In the genomic region with DNA sequence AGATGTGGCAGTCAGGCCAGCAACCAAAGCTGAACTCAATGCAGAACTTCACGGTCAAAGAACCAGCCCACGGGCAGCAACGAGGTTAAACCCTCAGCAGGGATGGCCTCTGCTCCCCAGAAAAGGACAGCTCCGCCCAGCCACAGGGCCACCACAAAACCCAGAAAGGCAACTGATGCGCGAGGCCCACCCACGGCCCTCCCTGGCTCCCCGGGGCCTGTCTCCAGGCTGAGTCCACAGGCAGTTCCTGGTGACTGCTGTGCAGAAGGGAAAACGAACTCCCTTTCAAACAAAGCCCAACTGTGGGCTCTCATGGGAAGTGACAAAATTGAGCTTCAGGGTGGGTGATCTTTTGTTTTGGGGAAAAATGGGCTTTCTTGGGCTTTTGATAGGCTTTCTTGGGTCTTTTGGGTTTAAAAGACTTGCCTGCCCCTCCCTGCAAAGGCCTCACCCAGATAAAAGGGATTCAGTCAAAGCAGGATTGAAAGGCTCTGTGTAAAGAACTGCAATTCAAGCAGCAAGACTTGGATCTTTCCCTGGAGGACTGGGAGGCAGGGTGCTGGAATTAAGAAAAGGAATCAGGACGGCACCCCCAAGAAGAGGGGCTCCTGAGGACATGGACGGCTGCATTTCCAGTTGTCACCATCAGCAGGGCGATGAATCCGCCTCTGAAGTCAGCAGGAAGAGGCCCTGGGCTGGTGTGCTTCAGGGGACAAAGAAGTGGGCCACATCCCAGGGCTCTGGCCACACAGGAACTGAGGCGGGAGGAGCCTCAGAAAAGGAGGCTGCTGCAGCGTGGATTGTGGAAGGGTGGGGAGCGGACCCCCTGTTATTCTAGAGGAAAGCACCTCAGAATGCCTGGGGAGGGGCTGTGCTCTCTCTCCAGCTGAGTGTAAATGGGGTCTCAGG, we compare ENCODE assay signal across 13 cellular contexts.
DNase-seq lines count a peak whose midpoint lies in the region; ATAC-seq lines count a peak whose summit lies in the region.
"Had no signal": no experiment of that assay in that cellular context is flagged by ENCODE, and none has a peak within 500 bp of the region (broad histone marks: within the 10 kb centered on the region; RNA-seq: fewer than 3 reads in every experiment).

No MANE protein-coding gene starts in this region.

- peaks cover 23% of the 10 kb centered on the region for H3K4me1 ChIP-seq in CD4-positive, CD25-positive, alpha-beta regulatory T cell (ENCODE audit: control insufficient read depth, insufficient read depth, low read length, poor library complexity, severe bottlenecking)
- H3K4me1 ChIP-seq in HUES48 (ENCODE audit: control insufficient read depth, insufficient read depth, low read length), result peaks cover 7% of the 10 kb centered on the region; the same call in 1 of the 2 replicates
- H3K4me1 ChIP-seq: upper lobe of right lung had no signal

- H3K9me3 Mint-ChIP-seq in CD4-positive, CD25-positive, alpha-beta regulatory T cell, result peaks cover 0 to 8% (median 2%) of the 10 kb centered on the region in 7 donors
- no peaks in the 10 kb centered on the region for H3K9me3 Mint-ChIP-seq in activated naive CD4-positive, alpha-beta T cell treated with anti-CD3 and anti-CD28 coated beads, Interleukin-2, amount 50 U/mL, for 24 hours
- H3K9me3 Mint-ChIP-seq in natural killer cell treated with Interleukin-12 subunit alpha and Interleukin-12 subunit beta and Interleukin-15 and Interleukin-18, amount 100 ng/mL, for 72 hours, result peaks cover 3% of the 10 kb centered on the region

- DNase-seq in CD4-positive, CD25-positive, alpha-beta regulatory T cell, result peak in 1 of 3 donors; percentile 23
- peak; percentile 40 for DNase-seq in natural killer cell treated with Interleukin-12 subunit alpha and Interleukin-12 subunit beta and Interleukin-15 and Interleukin-18, amount 100 ng/mL, for 72 hours (ENCODE audit: low spot score)
- DNase-seq in anterior cingulate cortex (lab: John Stamatoyannopoulos, UW), result no peak
- DNase-seq: activated gamma-delta T cell, caudate nucleus, NCI-H1092, upper lobe of right lung, WERI-Rb-1 had no signal

- H3K4me3 ChIP-seq in CD4-positive, CD25-positive, alpha-beta regulatory T cell (ENCODE audit: low read depth, low read length), result peak overlapping the region; percentile 37
- no peak overlapping the region for H3K4me3 ChIP-seq in HUES48 (ENCODE audit: low read depth, low read length)
- H3K4me3 ChIP-seq: SK-N-MC, upper lobe of right lung had no signal

- no peaks in the 10 kb centered on the region for H3K36me3 ChIP-seq in CD4-positive, CD25-positive, alpha-beta regulatory T cell (ENCODE audit: control insufficient read depth, insufficient read depth, low read length)
- no peaks in the 10 kb centered on the region for H3K36me3 ChIP-seq in HUES48 (ENCODE audit: control insufficient read depth, insufficient read depth, low read length)
- H3K36me3 ChIP-seq: upper lobe of right lung, WERI-Rb-1 had no signal

- H3K4me1 Mint-ChIP-seq in CD4-positive, CD25-positive, alpha-beta regulatory T cell, result peaks cover 10 to 75% (median 33%) of the 10 kb centered on the region in 4 donors
- peaks cover 57% of the 10 kb centered on the region for H3K4me1 Mint-ChIP-seq in activated naive CD4-positive, alpha-beta T cell treated with anti-CD3 and anti-CD28 coated beads, Interleukin-2, amount 50 U/mL, for 24 hours
- H3K4me1 Mint-ChIP-seq in natural killer cell treated with Interleukin-12 subunit alpha and Interleukin-12 subunit beta and Interleukin-15 and Interleukin-18, amount 100 ng/mL, for 72 hours (ENCODE audit: low read depth in 2 of 2), result peaks cover 32 to 37% of the 10 kb centered on the region in 2 donors

- no peaks in the 10 kb centered on the region for H3K27me3 Mint-ChIP-seq in CD4-positive, CD25-positive, alpha-beta regulatory T cell
- H3K27me3 Mint-ChIP-seq in activated naive CD4-positive, alpha-beta T cell treated with anti-CD3 and anti-CD28 coated beads, Interleukin-2, amount 50 U/mL, for 24 hours, result no peaks in the 10 kb centered on the region
- no peaks in the 10 kb centered on the region for H3K27me3 Mint-ChIP-seq in natural killer cell treated with Interleukin-12 subunit alpha and Interleukin-12 subunit beta and Interleukin-15 and Interleukin-18, amount 100 ng/mL, for 72 hours

- H3K36me3 Mint-ChIP-seq in CD4-positive, CD25-positive, alpha-beta regulatory T cell, result no peaks in the 10 kb centered on the region
- H3K36me3 Mint-ChIP-seq in activated naive CD4-positive, alpha-beta T cell treated with anti-CD3 and anti-CD28 coated beads, Interleukin-2, amount 50 U/mL, for 24 hours, result no peaks in the 10 kb centered on the region
- H3K36me3 Mint-ChIP-seq in natural killer cell treated with Interleukin-12 subunit alpha and Interleukin-12 subunit beta and Interleukin-15 and Interleukin-18, amount 100 ng/mL, for 72 hours, result peaks cover 4% of the 10 kb centered on the region

- H3K9me3 ChIP-seq in CD4-positive, CD25-positive, alpha-beta regulatory T cell (ENCODE audit: control insufficient read depth in 2 of 2, low read length in 2 of 2), result no peaks in the 10 kb centered on the region
- H3K9me3 ChIP-seq in HUES48 (ENCODE audit: control insufficient read depth, insufficient read depth, low read length), result no peaks in the 10 kb centered on the region
- H3K9me3 ChIP-seq: upper lobe of right lung had no signal

- no peaks in the 10 kb centered on the region for H3K27me3 ChIP-seq in CD4-positive, CD25-positive, alpha-beta regulatory T cell (ENCODE audit: control insufficient read depth, insufficient read depth, low read length)
- H3K27me3 ChIP-seq in HUES48 (ENCODE audit: control insufficient read depth, insufficient read depth, low read length), result no peaks in the 10 kb centered on the region
- H3K27me3 ChIP-seq: upper lobe of right lung had no signal

- H3K27ac ChIP-seq in CD4-positive, CD25-positive, alpha-beta regulatory T cell (ENCODE audit: insufficient read depth, low read length, poor library complexity, severe bottlenecking), result no peak overlapping the region
- H3K27ac ChIP-seq in HUES48 (ENCODE audit: low read depth, low read length), result peak overlapping the region; percentile 56
- H3K27ac ChIP-seq: SK-N-MC, upper lobe of right lung, WERI-Rb-1 had no signal

- H3K27ac Mint-ChIP-seq in CD4-positive, CD25-positive, alpha-beta regulatory T cell, result peak overlapping the region in 2 of 3 donors; percentile 90 to 92
- peak overlapping the region; percentile 55 for H3K27ac Mint-ChIP-seq in activated naive CD4-positive, alpha-beta T cell treated with anti-CD3 and anti-CD28 coated beads, Interleukin-2, amount 50 U/mL, for 24 hours
- H3K27ac Mint-ChIP-seq in natural killer cell treated with Interleukin-12 subunit alpha and Interleukin-12 subunit beta and Interleukin-15 and Interleukin-18, amount 100 ng/mL, for 72 hours, result peak overlapping the region; percentile 70 to 81

- H3K4me3 Mint-ChIP-seq in CD4-positive, CD25-positive, alpha-beta regulatory T cell, result peak overlapping the region in 3 of 4 donors; percentile 16 to 57 (median 33)
- H3K4me3 Mint-ChIP-seq in activated naive CD4-positive, alpha-beta T cell treated with anti-CD3 and anti-CD28 coated beads, Interleukin-2, amount 50 U/mL, for 24 hours, result peak overlapping the region; percentile 23
- peak overlapping the region; percentile 35 for H3K4me3 Mint-ChIP-seq in natural killer cell treated with Interleukin-12 subunit alpha and Interleukin-12 subunit beta and Interleukin-15 and Interleukin-18, amount 100 ng/mL, for 72 hours

- H3K9ac ChIP-seq in HUES48 (ENCODE audit: low read depth, low read length), result no peak overlapping the region

- ATAC-seq in CD4-positive, CD25-positive, alpha-beta regulatory T cell (ENCODE audit: low read depth in 2 of 2), result no peak
- no peak for ATAC-seq in natural killer cell treated with Interleukin-12 subunit alpha and Interleukin-12 subunit beta and Interleukin-15 and Interleukin-18, amount 100 ng/mL, for 72 hours
- ATAC-seq in HG02884 (IDR thresholded peaks at IDR 0.05; ENCODE audit: unreplicated experiment), result no peak
- ATAC-seq in HG02840 (IDR thresholded peaks at IDR 0.05; ENCODE audit: low FRiP score, unreplicated experiment), result no peak
- ATAC-seq: upper lobe of right lung had no signal
